29 cellular contexts compared by ENCODE assay signal in genomic region chr16:78220571-78220970, GRCh38.
"Had no signal": no experiment of that assay in that cellular context is flagged by ENCODE, and none has a peak within 500 bp of the region (broad histone marks: within the 10 kb centered on the region; RNA-seq: fewer than 3 reads in every experiment).

No MANE protein-coding gene starts in this region.

- H3K36me3 ChIP-seq: cardiac muscle cell, colonic mucosa, esophagus squamous epithelium had no signal

- H3K4me3 Mint-ChIP-seq: activated CD4-positive, alpha-beta memory T cell treated with anti-CD3 and anti-CD28 coated beads, Interleukin-2, amount 10 ng/mL, durations not matched to agents 7 days and 5 days; activated CD4-positive, alpha-beta T cell treated with anti-CD3 and anti-CD28 coated beads, Interleukin-2, amount 10 ng/mL, durations not matched to agents 7 days and 5 days; activated naive CD8-positive, alpha-beta T cell; activated T-cell treated with anti-CD3 and anti-CD28 coated beads, Interleukin-2, amount 50 U/mL, for 24 hours; activated T-cell treated with anti-CD3 and anti-CD28 coated beads, Interleukin-2, amount 50 U/mL, for 72 hours; endodermal cell; WTC11 had no signal

- H3K27me3 ChIP-seq: body of pancreas, cardiac muscle cell, colonic mucosa, esophagus squamous epithelium had no signal

- H3K27me3 Mint-ChIP-seq: activated CD4-positive, alpha-beta memory T cell treated with anti-CD3 and anti-CD28 coated beads, Interleukin-2, amount 10 ng/mL, durations not matched to agents 7 days and 5 days; activated CD4-positive, alpha-beta T cell treated with anti-CD3 and anti-CD28 coated beads, Interleukin-2, amount 10 ng/mL, durations not matched to agents 7 days and 5 days; activated naive CD8-positive, alpha-beta T cell; activated T-cell treated with anti-CD3 and anti-CD28 coated beads, Interleukin-2, amount 50 U/mL, for 24 hours had no signal

- ATAC-seq: activated T-cell treated with anti-CD3 and anti-CD28 coated beads, Interleukin-2, amount 50 U/mL, for 72 hours; body of pancreas; WTC11 had no signal

- H3K9me3 Mint-ChIP-seq: activated CD4-positive, alpha-beta memory T cell treated with anti-CD3 and anti-CD28 coated beads, Interleukin-2, amount 10 ng/mL, durations not matched to agents 7 days and 5 days; activated CD4-positive, alpha-beta T cell treated with anti-CD3 and anti-CD28 coated beads, Interleukin-2, amount 10 ng/mL, durations not matched to agents 7 days and 5 days; activated T-cell treated with anti-CD3 and anti-CD28 coated beads, Interleukin-2, amount 50 U/mL, for 24 hours; activated T-cell treated with anti-CD3 and anti-CD28 coated beads, Interleukin-2, amount 50 U/mL, for 72 hours had no signal

- H3K4me3 ChIP-seq: body of pancreas, cardiac muscle cell, colonic mucosa, esophagus squamous epithelium had no signal

- H3K36me3 Mint-ChIP-seq: WTC11 had no signal

- H3K27ac ChIP-seq: body of pancreas, cardiac muscle cell, colonic mucosa, esophagus squamous epithelium, VCaP had no signal

- H3K9me3 ChIP-seq: body of pancreas, colonic mucosa, esophagus squamous epithelium had no signal

- H3K4me1 Mint-ChIP-seq: activated CD4-positive, alpha-beta memory T cell treated with anti-CD3 and anti-CD28 coated beads, Interleukin-2, amount 10 ng/mL, durations not matched to agents 7 days and 5 days; activated CD4-positive, alpha-beta T cell treated with anti-CD3 and anti-CD28 coated beads, Interleukin-2, amount 10 ng/mL, durations not matched to agents 7 days and 5 days; WTC11 had no signal

- DNase-seq: activated CD4-positive, alpha-beta memory T cell treated with anti-CD3 and anti-CD28 coated beads, Interleukin-2, amount 10 ng/mL, durations not matched to agents 7 days and 5 days; activated CD4-positive, alpha-beta T cell treated with anti-CD3 and anti-CD28 coated beads for 1 hour; activated CD4-positive, alpha-beta T cell treated with anti-CD3 and anti-CD28 coated beads for 4 hours; activated CD4-positive, alpha-beta T cell treated with anti-CD3 and anti-CD28 coated beads, Interleukin-2, amount 10 ng/mL, durations not matched to agents 7 days and 5 days; activated CD4-positive, alpha-beta T cell treated with anti-CD3 and anti-CD28 coated beads, Interleukin-2, amount 50 U/mL, for 4 hours; activated CD8-positive, alpha-beta memory T cell treated with anti-CD3 and anti-CD28 coated beads, Interleukin-2, amount 50 U/mL, for 48 hours; activated effector memory CD4-positive, alpha-beta T cell treated with Interleukin-2 at 50 U/mL for 16 hours; activated gamma-delta T cell treated with Interleukin-2 at 50 U/mL for 16 hours; activated naive CD4-positive, alpha-beta T cell treated with anti-CD3 and anti-CD28 coated beads, Interleukin-2, amount 50 U/mL, for 16 hours; activated naive CD4-positive, alpha-beta T cell treated with Interleukin-2 at 50 U/mL for 16 hours; activated T-cell treated with anti-CD3 and anti-CD28 coated beads for 4 hours; activated T-cell treated with anti-CD3 and anti-CD28 coated beads, Interleukin-2, amount 50 U/mL, for 24 hours; activated T-cell treated with anti-CD3 and anti-CD28 coated beads, Interleukin-2, amount 50 U/mL, for 72 hours; amniotic stem cell; anterior cingulate cortex; body of pancreas; central memory CD4-positive, alpha-beta T cell; cerebellar nuclear complex; colonic mucosa; effector memory CD4-positive, alpha-beta T cell; endodermal cell; erythroblast; esophagus squamous epithelium; foreskin fibroblast; T-helper 2 cell had no signal

- H3K27ac Mint-ChIP-seq: activated CD4-positive, alpha-beta memory T cell treated with anti-CD3 and anti-CD28 coated beads, Interleukin-2, amount 10 ng/mL, durations not matched to agents 7 days and 5 days; activated CD4-positive, alpha-beta T cell treated with anti-CD3 and anti-CD28 coated beads, Interleukin-2, amount 10 ng/mL, durations not matched to agents 7 days and 5 days; activated naive CD8-positive, alpha-beta T cell; activated T-cell treated with anti-CD3 and anti-CD28 coated beads, Interleukin-2, amount 50 U/mL, for 24 hours; activated T-cell treated with anti-CD3 and anti-CD28 coated beads, Interleukin-2, amount 50 U/mL, for 72 hours; endodermal cell; WTC11 had no signal

- H3K4me1 ChIP-seq: body of pancreas, colonic mucosa had no signal
